Comparison of ENCODE assay signal across 8 cellular contexts in genomic region chr4:70903282-70903603, GRCh38. TPM values are rescaled to one million over a fixed set of nuclear protein-coding genes. Genes with fewer than 3 reads are reported as not detected.
DNase-seq lines count a peak whose midpoint lies in the region; ATAC-seq, FAIRE-seq and TF ChIP-seq lines count a peak whose summit lies in the region.

No MANE protein-coding gene starts in this region.

- H3K36me3 ChIP-seq in BLaER1 (peaks cover 26% of the 10 kb centered on the region), adrenal gland (replicated peaks in 1 of 2) (no peaks in the 10 kb centered on the region), keratinocyte (ENCODE audit: control insufficient read depth in 2 of 2, extremely low read depth in 1 of 2, insufficient read depth in 2 of 2, low read length in 2 of 2) (peaks cover 2 to 3% of the 10 kb centered on the region in 2 experiments), testis (ENCODE audit: low read depth, missing control alignments) (no peaks in the 10 kb centered on the region)

- no peak for ATAC-seq in GM19455 (IDR thresholded peaks at IDR 0.05; ENCODE audit: unreplicated experiment)
- ATAC-seq in HG03439 (IDR thresholded peaks at IDR 0.05; ENCODE audit: unreplicated experiment), result no peak

- TF ChIP-seq CTCF in adrenal gland (IDR thresholded peaks at IDR 0.05), result no peak
- no peak for TF ChIP-seq CTCF in keratinocyte (optimal IDR thresholded peaks at IDR 0.05 in 1 of 3, IDR thresholded peaks at IDR 0.05 in 1 of 3, conservative IDR thresholded peaks at IDR 0.05 in 1 of 3; ENCODE audit: extremely low read depth in 1 of 3, insufficient read depth in 2 of 3, low read length in 3 of 3)
- no peak for TF ChIP-seq CTCF in testis (IDR thresholded peaks at IDR 0.05)

- FAIRE-seq in keratinocyte (lab: Jason Lieb, UNC), result no peak

- peak overlapping the region; percentile 86 for H3K27ac ChIP-seq in BLaER1
- peak overlapping the region in 1 of 5 donors; percentile 90 for H3K27ac ChIP-seq in adrenal gland
- peak overlapping the region; percentile 15 for H3K27ac ChIP-seq in keratinocyte (ENCODE audit: control insufficient read depth, insufficient read depth, low read length)
- H3K27ac ChIP-seq in testis, result peak overlapping the region; percentile 82 to 94

- no peaks in the 10 kb centered on the region for H3K27me3 ChIP-seq in BLaER1
- no peaks in the 10 kb centered on the region for H3K27me3 ChIP-seq in adrenal gland
- no peaks in the 10 kb centered on the region for H3K27me3 ChIP-seq in keratinocyte (ENCODE audit: control insufficient read depth, extremely low read depth, insufficient read depth, low read length)
- no peaks in the 10 kb centered on the region for H3K27me3 ChIP-seq in testis

- H3K4me1 ChIP-seq in BLaER1 (peaks cover 22% of the 10 kb centered on the region), adrenal gland (replicated peaks in 1 of 2) (peaks cover 0 to 9% of the 10 kb centered on the region in 2 donors), keratinocyte (ENCODE audit: control insufficient read depth, extremely low read depth, insufficient read depth, low read length) (peaks cover 8% of the 10 kb centered on the region), testis (no peaks in the 10 kb centered on the region)

- H2AFZ ChIP-seq in keratinocyte (ENCODE audit: control insufficient read depth, low read length), result peak overlapping the region; percentile 60

- no peak for TF ChIP-seq POLR2A in adrenal gland (IDR thresholded peaks at IDR 0.05)
- TF ChIP-seq POLR2A in testis (IDR thresholded peaks at IDR 0.05), result no peak

- H3K4me2 ChIP-seq in BLaER1, result peak overlapping the region; percentile 78
- H3K4me2 ChIP-seq in keratinocyte (ENCODE audit: control insufficient read depth, extremely low read depth, insufficient read depth, low read depth, low read length), result peak overlapping the region; percentile 81

- H3K9me1 ChIP-seq in keratinocyte (ENCODE audit: control insufficient read depth, extremely low read depth, insufficient read depth, low read length), result no peaks in the 10 kb centered on the region

- DNase-seq in HUDEP-2 (lab: John Stamatoyannopoulos, UW; ENCODE audit: unreplicated experiment in 76 of 76) (peak in 73 of 76 experiments; percentile 63 to 97 (median 85)), adrenal gland (peak in 2 of 7 donors; percentile 12 to 26), keratinocyte (ENCODE audit: low read depth, low spot score) (no peak), testis (peak; percentile 20), D341Med (ENCODE audit: low spot score) (no peak)

- dilution Hi-C loops in keratinocyte (cut with MboI; ENCODE audit: extremely low pct_ligation_motif_present, low sequenced_read_pairs), result no loop called here

- H3K4me3 ChIP-seq in BLaER1, result peak overlapping the region; percentile 91
- peak overlapping the region in 3 of 4 donors; percentile 68 to 99 (median 92) for H3K4me3 ChIP-seq in adrenal gland
- H3K4me3 ChIP-seq in keratinocyte (ENCODE audit: control insufficient read depth in 2 of 3, extremely low read depth in 1 of 3, insufficient read depth in 2 of 3, low read depth in 1 of 3, low read length in 3 of 3), result peak overlapping the region; percentile 88 to 92 (median 90)
- peak overlapping the region; percentile 74 to 88 for H3K4me3 ChIP-seq in testis

- intact Hi-C loops in adrenal gland (cut with DNase I) (loop anchor here (10.0 kb wide), 2 partner anchors 58 to 92 kb away; partner anchors contain the start of gene DCK (in 1 of the 2)), testis (cut with DNase I; ENCODE audit: low total_unique reads) (no loop called here)

- H3K9me3 ChIP-seq in BLaER1, result no peaks in the 10 kb centered on the region
- no peaks in the 10 kb centered on the region for H3K9me3 ChIP-seq in adrenal gland (replicated peaks in 1 of 3)
- no peaks in the 10 kb centered on the region for H3K9me3 ChIP-seq in keratinocyte (ENCODE audit: control insufficient read depth, low read depth, low read length)
- no peaks in the 10 kb centered on the region for H3K9me3 ChIP-seq in testis

- 0 to 3% (median 1%) methylated on average over 5 of the region's 5 CpGs for WGBS in adrenal gland, 4 donors
- WGBS in testis, 2 donors, result 0 to 2% methylated on average over 5 of the region's 5 CpGs

- H3K9ac ChIP-seq in BLaER1, result peak overlapping the region; percentile 89
- H3K9ac ChIP-seq in keratinocyte (ENCODE audit: control insufficient read depth, extremely low read depth, insufficient read depth, low read length), result peak overlapping the region; percentile 82

- H4K20me1 ChIP-seq in BLaER1 (peaks cover 54% of the 10 kb centered on the region), keratinocyte (ENCODE audit: control insufficient read depth, extremely low read depth, insufficient read depth, low read length) (no peaks in the 10 kb centered on the region)

- H3K79me2 ChIP-seq in keratinocyte (ENCODE audit: control insufficient read depth, insufficient read depth, low read length), result peaks cover 52% of the 10 kb centered on the region

RNA-seq across cellular contexts. Expression of gene MOB1B, which starts 1.1 kb away (rescaled TPM):
- 10 to 100 TPM in 6 of 8 donors, 1 to 10 TPM in 2; 5.8 to 25.4 (median 17.0) TPM for total RNA-seq in adrenal gland
- 10 to 100 TPM in 1 of 3 donors, 1 to 10 TPM in 2; 3.5 to 15.7 (median 3.6) TPM for polyA plus RNA-seq in adrenal gland
- polyA plus RNA-seq in keratinocyte, result 9.5 to 15.6 TPM (median 11.2 TPM) in 3 replicates
- 7.7 TPM for polyA plus RNA-seq in keratinocyte (2011; ENCODE audit: low read depth)
- polyA plus RNA-seq in keratinocyte (2011; cell fraction: cytosol; rRNA removed), result 6.4 and 12.1 TPM in 2 replicates
- polyA plus RNA-seq in keratinocyte (2011; cell fraction: nucleus; rRNA removed), result 14.2 and 15.5 TPM in 2 replicates
- polyA plus RNA-seq in keratinocyte (2012; ENCODE audit: low replicate concordance), result 5.9 and 12.0 TPM in 2 replicates
- 6.0 to 46.9 TPM (median 21.2 TPM) in 3 replicates for polyA minus RNA-seq in keratinocyte
- 57.6 TPM for polyA minus RNA-seq in keratinocyte (2011; cell fraction: cytosol; rRNA and poly(A)+ RNA removed)
- polyA minus RNA-seq in keratinocyte (2011; cell fraction: nucleus; rRNA and poly(A)+ RNA removed), result 14.9 and 27.1 TPM in 2 replicates
- 10 to 100 TPM; 15.0 to 16.4 TPM for total RNA-seq in testis
- polyA plus RNA-seq in testis (ENCODE audit: insufficient read depth, low read depth, low replicate concordance), result 8.9 TPM

Comparison
In these comparisons a context has a peak if more than half of its experiments do, and no peak if none do; other contexts are left out.
1. DNase-seq: peak in HUDEP-2 (73 of 76) and testis (single experiment); none in keratinocyte (single experiment) and D341Med (single experiment).
2. Peak in every context shown above with its lines, with median percentiles within 50 percentile points of each other: H3K4me3 ChIP-seq.